Comparison of ENCODE assay signal across 15 cellular contexts in genomic region chr11:5716518-5716917, GRCh38. TPM values are rescaled to one million over a fixed set of nuclear protein-coding genes. Genes with fewer than 3 reads are reported as not detected.
DNase-seq lines count a peak whose midpoint lies in the region; ATAC-seq, FAIRE-seq and TF ChIP-seq lines count a peak whose summit lies in the region.
"Not testable (repeated sequence)": the region's sequence is repeated elsewhere in the genome, so short reads cannot be mapped to it uniquely, and the experiment has no call there.
"Had no signal": no experiment of that assay in that cellular context is flagged by ENCODE, and none has a peak within 500 bp of the region (broad histone marks: within the 10 kb centered on the region; RNA-seq: fewer than 3 reads in every experiment).

No MANE protein-coding gene starts in this region.

- H3K4me3 Mint-ChIP-seq in T-helper 1 cell treated with Interleukin-12 subunit alpha and Interleukin-12 subunit beta and Interleukin-4 antibody, amounts not matched to agents 30 μg/mL and 1 μg/mL, for 36 hours = not testable (repeated sequence)
- peak overlapping the region; percentile 62 for H3K4me3 Mint-ChIP-seq in endothelial cell (ENCODE audit: unreplicated experiment)

- not testable (repeated sequence) for TF ChIP-seq CTCF in K562 (IDR thresholded peaks at IDR 0.05 in 2 of 3, conservative IDR thresholded peaks at IDR 0.05 in 1 of 3; ENCODE audit: insufficient read depth in 2 of 3, low read depth in 1 of 3, low read length in 3 of 3); endothelial cell (IDR thresholded peaks at IDR 0.05; ENCODE audit: unreplicated experiment)

- H3K27me3 Mint-ChIP-seq in T-helper 1 cell treated with Interleukin-12 subunit alpha and Interleukin-12 subunit beta and Interleukin-4 antibody, amounts not matched to agents 30 μg/mL and 1 μg/mL, for 36 hours (ENCODE audit: low read depth); endothelial cell (ENCODE audit: unreplicated experiment): not testable (repeated sequence)

- TF ChIP-seq POLR2A in K562 (conservative IDR thresholded peaks at IDR 0.05) = not testable (repeated sequence)

- H3K27ac ChIP-seq in K562 (ENCODE audit: extremely low read depth, low read depth, low read length) = not testable (repeated sequence)

- H2AFZ ChIP-seq in K562 (ENCODE audit: low read depth, low read length) = not testable (repeated sequence)

- H3K36me3 Mint-ChIP-seq in T-helper 1 cell treated with Interleukin-12 subunit alpha and Interleukin-12 subunit beta and Interleukin-4 antibody, amounts not matched to agents 30 μg/mL and 1 μg/mL, for 36 hours (ENCODE audit: low read depth) = peaks cover 31% of the 10 kb centered on the region
- peaks cover 30% of the 10 kb centered on the region for H3K36me3 Mint-ChIP-seq in endothelial cell (ENCODE audit: low read depth, unreplicated experiment)

- intact Hi-C loops in K562 (cut with micrococcal nuclease) = not testable (repeated sequence)

- in situ Hi-C loops in K562 (cut with MboI) = not testable (repeated sequence)

- H3K36me3 ChIP-seq in K562 (ENCODE audit: control insufficient read depth, insufficient read depth, low read length) = not testable (repeated sequence)

- not testable (repeated sequence) for ATAC-seq in K562

- not testable (repeated sequence) for DNase-seq in K562 (ENCODE audit: extremely low read depth in 1 of 4, low spot score in 3 of 4); endothelial cell (ENCODE audit: low spot score)

- not testable (repeated sequence) for H3K4me2 ChIP-seq in K562 (ENCODE audit: insufficient read depth, low read length)

- not testable (repeated sequence) for H3K27me3 ChIP-seq in K562 (ENCODE audit: control insufficient read depth in 2 of 2, insufficient read depth in 2 of 2, low read length in 2 of 2)

- TF ChIP-seq EP300 in K562 (IDR thresholded peaks at IDR 0.05; ENCODE audit: low read length) = not testable (repeated sequence)

- CTCF ChIA-PET in K562 (lab: Yijun Ruan, JAX; ENCODE audit: low intra/inter-chr PET ratio) = not testable (repeated sequence)

- TF ChIP-seq RAD21 in K562 (CRISPR knock-in tag; conservative IDR thresholded peaks at IDR 0.05 in 1 of 2, IDR thresholded peaks at IDR 0.05 in 1 of 2) = not testable (repeated sequence)

- BruUV-seq in K562 (replicated peaks; lab: Mats Ljungman, UMichigan) = not testable (repeated sequence)

- H3K9me3 ChIP-seq in K562 (replicated peaks; ENCODE audit: control insufficient read depth, insufficient read depth, low read depth, low read length) = not testable (repeated sequence)

- H3K4me1 ChIP-seq in K562 (replicated peaks in 1 of 2; ENCODE audit: control insufficient read depth in 2 of 2, insufficient read depth in 2 of 2, low read length in 2 of 2) = not testable (repeated sequence)

- H3K9ac ChIP-seq in K562 (ENCODE audit: insufficient read depth in 1 of 2, low read depth in 2 of 2, low read length in 2 of 2) = not testable (repeated sequence)

- POLR2A ChIA-PET in K562 (lab: Yijun Ruan, JAX) = not testable (repeated sequence)

- H3K9me3 Mint-ChIP-seq in T-helper 1 cell treated with Interleukin-12 subunit alpha and Interleukin-12 subunit beta and Interleukin-4 antibody, amounts not matched to agents 30 μg/mL and 1 μg/mL, for 36 hours; endothelial cell (ENCODE audit: unreplicated experiment): not testable (repeated sequence)

- H4K20me1 ChIP-seq in K562 (replicated peaks; ENCODE audit: control insufficient read depth, insufficient read depth, low read length) = not testable (repeated sequence)

- not testable (repeated sequence) for H3K9me1 ChIP-seq in K562 (ENCODE audit: control insufficient read depth, insufficient read depth, low read length)

- not testable (repeated sequence) for H3K79me2 ChIP-seq in K562 (ENCODE audit: control insufficient read depth, insufficient read depth, low read length)

- H3K4me3 ChIP-seq in K562 = not testable (repeated sequence)

- WGBS in K562 (ENCODE audit: insufficient coverage, low coverage, missing lambda C conversion rate) = no CpG with 5 or more reads among the region's 1 CpG

- peak overlapping the region; percentile 11 for H3K27ac Mint-ChIP-seq in T-helper 1 cell treated with Interleukin-12 subunit alpha and Interleukin-12 subunit beta and Interleukin-4 antibody, amounts not matched to agents 30 μg/mL and 1 μg/mL, for 36 hours
- H3K27ac Mint-ChIP-seq in endothelial cell (ENCODE audit: unreplicated experiment) = not testable (repeated sequence)

- not testable (repeated sequence) for FAIRE-seq in K562 (lab: Jason Lieb, UNC)

- not testable (repeated sequence) for H3K4me1 Mint-ChIP-seq in T-helper 1 cell treated with Interleukin-12 subunit alpha and Interleukin-12 subunit beta and Interleukin-4 antibody, amounts not matched to agents 30 μg/mL and 1 μg/mL, for 36 hours (ENCODE audit: low read depth); endothelial cell (ENCODE audit: unreplicated experiment)

RNA-seq across cellular contexts. Expression of gene OR56B1, which starts 19.7 kb away (rescaled TPM):
- total RNA-seq in K562 (2011; cell fraction: chromatin; rRNA removed; ENCODE audit: low replicate concordance) = not detected in 2 replicates
- total RNA-seq in K562 (2011; cell fraction: nucleolus; rRNA removed) = not detected in 2 replicates
- not detected in 2 replicates for total RNA-seq in K562 (2011; cell fraction: nucleoplasm; rRNA removed)
- not detected in 2 replicates for total RNA-seq in K562 (2014; rRNA removed)
- total RNA-seq in K562 (2014; rRNA removed; fragmentation: Illumina TruSeq; extraction: Trizol) = not detected in 2 replicates
- not detected in 2 replicates for total RNA-seq in K562 (2015; rRNA removed; fragmentation: Illumina TruSeq; extraction: Trizol)
- not detected in 2 replicates for total RNA-seq in K562 (2021)
- not detected in 2 replicates for polyA plus RNA-seq in K562 (2011; rRNA removed)
- not detected in 2 replicates for polyA plus RNA-seq in K562 (2011; cell fraction: cytosol; rRNA removed)
- not detected in 2 replicates for polyA plus RNA-seq in K562 (2011; cell fraction: nucleus; rRNA removed)
- polyA plus RNA-seq in K562 (2012) = not detected in 2 replicates
- polyA plus RNA-seq in K562 (2014; fragmentation: Illumina TruSeq; extraction: Trizol) = not detected in 2 replicates
- polyA plus RNA-seq in K562 (2014; fragmentation: Nextera tagmentation; extraction: Ambion mirVana) = not detected
- polyA plus RNA-seq in K562 (2014; rRNA removed) = not detected in 2 replicates
- polyA minus RNA-seq in K562 (2011; rRNA and poly(A)+ RNA removed) = not detected in 2 replicates
- not detected in 2 replicates for polyA minus RNA-seq in K562 (2011; cell fraction: cytosol; rRNA and poly(A)+ RNA removed)
- polyA minus RNA-seq in K562 (2011; cell fraction: nucleus; rRNA and poly(A)+ RNA removed) = not detected in 2 replicates
- total RNA-seq in endothelial cell (ENCODE audit: unreplicated experiment) = not detected
- total RNA-seq: A172; A673; Caco-2; Calu3; CD4-positive, CD25-positive, alpha-beta regulatory T cell; CD8-positive, alpha-beta memory T cell; CD8-positive, alpha-beta T cell; Daoy had no signal
- polyA plus RNA-seq: A549; AG04450; BJ; CD14-positive monocyte; CD8-positive, alpha-beta memory T cell had no signal

RNA-seq across cellular contexts. Expression of gene TRIM22, which starts 26.9 kb away (rescaled TPM):
- 0.46 and 0.55 TPM in 2 replicates for total RNA-seq in K562 (2011; cell fraction: chromatin; rRNA removed; ENCODE audit: low replicate concordance)
- total RNA-seq in K562 (2011; cell fraction: nucleolus; rRNA removed) = 0.26 TPM in 1 of 2 replicates, not detected in the other
- total RNA-seq in K562 (2011; cell fraction: nucleoplasm; rRNA removed) = not detected in 2 replicates
- 0.20 and 1.1 TPM in 2 replicates for total RNA-seq in K562 (2014; rRNA removed)
- total RNA-seq in K562 (2014; rRNA removed; fragmentation: Illumina TruSeq; extraction: Trizol) = 0.11 and 0.19 TPM in 2 replicates
- 0.18 and 0.30 TPM in 2 replicates for total RNA-seq in K562 (2015; rRNA removed; fragmentation: Illumina TruSeq; extraction: Trizol)
- total RNA-seq in K562 (2021) = 0.35 and 1.2 TPM in 2 replicates
- polyA plus RNA-seq in K562 (2011; rRNA removed) = 0.18 and 0.60 TPM in 2 replicates
- 0.06 and 0.38 TPM in 2 replicates for polyA plus RNA-seq in K562 (2011; cell fraction: cytosol; rRNA removed)
- 0.44 and 0.72 TPM in 2 replicates for polyA plus RNA-seq in K562 (2011; cell fraction: nucleus; rRNA removed)
- polyA plus RNA-seq in K562 (2012) = 0.23 and 1.0 TPM in 2 replicates
- polyA plus RNA-seq in K562 (2014; fragmentation: Illumina TruSeq; extraction: Trizol) = 0.06 and 0.18 TPM in 2 replicates
- under 1 TPM in 1 of 2 experiments, not detected in 1; 0.17 TPM for polyA plus RNA-seq in K562 (2014; fragmentation: Nextera tagmentation; extraction: Ambion mirVana)
- polyA plus RNA-seq in K562 (2014; rRNA removed) = 0.09 TPM in 1 of 2 replicates, not detected in the other
- polyA minus RNA-seq in K562 (2011; rRNA and poly(A)+ RNA removed) = 0.28 and 0.54 TPM in 2 replicates
- polyA minus RNA-seq in K562 (2011; cell fraction: cytosol; rRNA and poly(A)+ RNA removed) = not detected in 2 replicates
- polyA minus RNA-seq in K562 (2011; cell fraction: nucleus; rRNA and poly(A)+ RNA removed) = 0.27 and 1.1 TPM in 2 replicates
- 1.2 TPM for total RNA-seq in endothelial cell (ENCODE audit: unreplicated experiment)
- total RNA-seq: A673, Caco-2 had no signal

RNA-seq across cellular contexts. Expression of gene TRIM5, which starts 31.6 kb away (rescaled TPM):
- 22.0 and 29.7 TPM in 2 replicates for total RNA-seq in K562 (2011; cell fraction: chromatin; rRNA removed; ENCODE audit: low replicate concordance)
- total RNA-seq in K562 (2011; cell fraction: nucleolus; rRNA removed) = 12.5 and 13.2 TPM in 2 replicates
- total RNA-seq in K562 (2011; cell fraction: nucleoplasm; rRNA removed) = 22.2 and 39.0 TPM in 2 replicates
- total RNA-seq in K562 (2014; rRNA removed) = 11.7 and 12.0 TPM in 2 replicates
- total RNA-seq in K562 (2014; rRNA removed; fragmentation: Illumina TruSeq; extraction: Trizol) = 16.5 and 18.8 TPM in 2 replicates
- 13.9 and 15.0 TPM in 2 replicates for total RNA-seq in K562 (2015; rRNA removed; fragmentation: Illumina TruSeq; extraction: Trizol)
- total RNA-seq in K562 (2021) = 14.8 and 15.2 TPM in 2 replicates
- polyA plus RNA-seq in K562 (2011; rRNA removed) = 15.3 and 17.6 TPM in 2 replicates
- polyA plus RNA-seq in K562 (2011; cell fraction: cytosol; rRNA removed) = 6.0 and 14.1 TPM in 2 replicates
- 10.1 and 14.1 TPM in 2 replicates for polyA plus RNA-seq in K562 (2011; cell fraction: nucleus; rRNA removed)
- 12.0 and 21.5 TPM in 2 replicates for polyA plus RNA-seq in K562 (2012)
- 16.6 and 20.8 TPM in 2 replicates for polyA plus RNA-seq in K562 (2014; fragmentation: Illumina TruSeq; extraction: Trizol)
- 10 to 100 TPM; 13.7 to 18.0 TPM for polyA plus RNA-seq in K562 (2014; fragmentation: Nextera tagmentation; extraction: Ambion mirVana)
- 7.7 and 10.2 TPM in 2 replicates for polyA plus RNA-seq in K562 (2014; rRNA removed)
- polyA minus RNA-seq in K562 (2011; rRNA and poly(A)+ RNA removed) = 23.7 and 29.9 TPM in 2 replicates
- polyA minus RNA-seq in K562 (2011; cell fraction: cytosol; rRNA and poly(A)+ RNA removed) = 10.3 and 10.4 TPM in 2 replicates
- 9.0 and 15.6 TPM in 2 replicates for polyA minus RNA-seq in K562 (2011; cell fraction: nucleus; rRNA and poly(A)+ RNA removed)
- 114 TPM for total RNA-seq in endothelial cell (ENCODE audit: unreplicated experiment)

RNA-seq across cellular contexts. Expression of gene OR52N4, which starts 37.5 kb away (rescaled TPM):
- total RNA-seq in K562 (2011; cell fraction: chromatin; rRNA removed; ENCODE audit: low replicate concordance) = not detected in 2 replicates
- not detected in 2 replicates for total RNA-seq in K562 (2011; cell fraction: nucleolus; rRNA removed)
- not detected in 2 replicates for total RNA-seq in K562 (2011; cell fraction: nucleoplasm; rRNA removed)
- total RNA-seq in K562 (2014; rRNA removed) = not detected in 2 replicates
- total RNA-seq in K562 (2014; rRNA removed; fragmentation: Illumina TruSeq; extraction: Trizol) = not detected in 2 replicates
- total RNA-seq in K562 (2015; rRNA removed; fragmentation: Illumina TruSeq; extraction: Trizol) = not detected in 2 replicates
- not detected in 2 replicates for total RNA-seq in K562 (2021)
- polyA plus RNA-seq in K562 (2011; rRNA removed) = not detected in 2 replicates
- not detected in 2 replicates for polyA plus RNA-seq in K562 (2011; cell fraction: cytosol; rRNA removed)
- polyA plus RNA-seq in K562 (2011; cell fraction: nucleus; rRNA removed) = not detected in 2 replicates
- not detected in 2 replicates for polyA plus RNA-seq in K562 (2012)
- polyA plus RNA-seq in K562 (2014; fragmentation: Illumina TruSeq; extraction: Trizol) = not detected in 2 replicates
- polyA plus RNA-seq in K562 (2014; fragmentation: Nextera tagmentation; extraction: Ambion mirVana) = not detected
- polyA plus RNA-seq in K562 (2014; rRNA removed) = not detected in 2 replicates
- not detected in 2 replicates for polyA minus RNA-seq in K562 (2011; rRNA and poly(A)+ RNA removed)
- polyA minus RNA-seq in K562 (2011; cell fraction: cytosol; rRNA and poly(A)+ RNA removed) = not detected in 2 replicates
- not detected in 2 replicates for polyA minus RNA-seq in K562 (2011; cell fraction: nucleus; rRNA and poly(A)+ RNA removed)
- total RNA-seq in endothelial cell (ENCODE audit: unreplicated experiment) = not detected
- total RNA-seq: A172, A673, Caco-2, Calu3, Daoy had no signal
- polyA plus RNA-seq: A549, AG04450 had no signal
